Comparison of ENCODE assay signal across 8 cellular contexts in genomic region chr19:42199440-42200115, GRCh38. TPM values are rescaled to one million over a fixed set of nuclear protein-coding genes. Genes with fewer than 3 reads are reported as not detected.
DNase-seq lines count a peak whose midpoint lies in the region; ATAC-seq and FAIRE-seq lines count a peak whose summit lies in the region.

No MANE protein-coding gene starts in this region.

- no peak for DNase-seq in GM18507 (ENCODE audit: extremely low spot score, insufficient read length, low read depth)
- peak; percentile 78 for DNase-seq in SW480 (ENCODE audit: low spot score)
- peak; percentile 62 for DNase-seq in central memory CD4-positive, alpha-beta T cell
- peak; percentile 85 for DNase-seq in posterior vena cava (ENCODE audit: low spot score)
- no peak for DNase-seq in NCI-H128 (lab: John Stamatoyannopoulos, UW; ENCODE audit: unreplicated experiment)
- no peak for DNase-seq in anterior cingulate cortex (lab: John Stamatoyannopoulos, UW)
- DNase-seq in HuH-7.5 (ENCODE audit: low spot score) = no peak

- ATAC-seq in HG02798 (IDR thresholded peaks at IDR 0.05; ENCODE audit: poor library complexity, unreplicated experiment) = peak; percentile 54

- intact Hi-C loops in posterior vena cava (cut with DNase I) = no loop called here

- FAIRE-seq in GM18507 (lab: Jason Lieb, UNC) = peak; percentile 98

RNA-seq across cellular contexts. Expression of gene DEDD2, which starts 17.9 kb away (rescaled TPM):
- 10 to 100 TPM; 12.2 to 13.0 TPM for total RNA-seq in posterior vena cava

RNA-seq across cellular contexts. Expression of gene ZNF526, which starts 20.5 kb away (rescaled TPM):
- 1 to 10 TPM; 8.2 to 8.7 TPM for total RNA-seq in posterior vena cava

RNA-seq across cellular contexts. Expression of gene GSK3A, which starts 42.8 kb away (rescaled TPM):
- 10 to 100 TPM; 29.2 to 35.1 TPM for total RNA-seq in posterior vena cava

RNA-seq across cellular contexts. Expression of gene ERF, which starts 55.4 kb away (rescaled TPM):
- total RNA-seq in posterior vena cava = 10 to 100 TPM; 47.9 to 54.5 TPM

Comparison
In these comparisons a context has a peak if more than half of its experiments do, and no peak if none do; other contexts are left out.
1. DNase-seq: peak in SW480 (single experiment), central memory CD4-positive, alpha-beta T cell (single experiment) and posterior vena cava (single experiment); none in GM18507 (single experiment), NCI-H128 (single experiment), anterior cingulate cortex (0 of 58) and HuH-7.5 (single experiment).